Comparison of ENCODE assay signal across 9 cellular contexts in genomic region chr21:42258150-42258884, GRCh38. TPM values are rescaled to one million over a fixed set of nuclear protein-coding genes. Genes with fewer than 3 reads are reported as not detected.
A peak's percentile ranks its signal among the peaks of the same experiment; 100 is the strongest.
DNase-seq lines count a peak whose midpoint lies in the region; ATAC-seq and TF ChIP-seq lines count a peak whose summit lies in the region.
"Had no signal": no experiment of that assay in that cellular context is flagged by ENCODE, and none has a peak within 500 bp of the region (broad histone marks: within the 10 kb centered on the region; RNA-seq: fewer than 3 reads in every experiment).

No MANE protein-coding gene starts in this region.

- H3K4me1 ChIP-seq in Panc1 (ENCODE audit: control insufficient read depth, insufficient read depth, low read length) (no peaks in the 10 kb centered on the region; the same call in 1 of the 2 replicates), neural progenitor cell (peaks cover 16% of the 10 kb centered on the region)

- POLR2A ChIA-PET in Panc1 (lab: Charles Lee): no interaction called here

- H3K36me3 ChIP-seq in Panc1 (ENCODE audit: control insufficient read depth, insufficient read depth, low read length) (no peaks in the 10 kb centered on the region), neural progenitor cell (no peaks in the 10 kb centered on the region)

- no peak overlapping the region for H3K4me3 Mint-ChIP-seq in activated T-cell treated with anti-CD3 and anti-CD28 coated beads, Interleukin-2, amount 50 U/mL, for 4 hours
- no peak overlapping the region for H3K4me3 Mint-ChIP-seq in neural progenitor cell
- H3K4me3 Mint-ChIP-seq: activated naive CD8-positive, alpha-beta T cell had no signal

- peaks cover 21% of the 10 kb centered on the region for H3K4me1 Mint-ChIP-seq in activated T-cell treated with anti-CD3 and anti-CD28 coated beads, Interleukin-2, amount 50 U/mL, for 4 hours (ENCODE audit: low read depth)
- peaks cover 28% of the 10 kb centered on the region for H3K4me1 Mint-ChIP-seq in neural progenitor cell

- H3K27ac ChIP-seq in Panc1 (ENCODE audit: low read length): no peak overlapping the region
- H3K27ac ChIP-seq in neural progenitor cell: no peak overlapping the region
- H3K27ac ChIP-seq in substantia nigra (ENCODE audit: low read depth, low read length, poor library complexity, severe bottlenecking): peak overlapping the region; percentile 73

- H3K9me3 ChIP-seq in Panc1 (ENCODE audit: control insufficient read depth, insufficient read depth, low read depth, low read length): no peaks in the 10 kb centered on the region
- no peaks in the 10 kb centered on the region for H3K9me3 ChIP-seq in neural progenitor cell (ENCODE audit: low read depth)

- H3K9ac ChIP-seq in neural progenitor cell: no peak overlapping the region

- peak; percentile 13 for DNase-seq in DMS53 treated with DMSO at 0.1 percent for 48 hours (lab: John Stamatoyannopoulos, UW; ENCODE audit: unreplicated experiment)
- DNase-seq in HPDE6-E6E7 (ENCODE audit: extremely low spot score): peak; percentile 66
- peak; percentile 8 for DNase-seq in Panc1 (ENCODE audit: low read depth, low spot score)
- DNase-seq in activated T-cell treated with anti-CD3 and anti-CD28 coated beads, Interleukin-2, amount 50 U/mL, for 4 hours: peak; percentile 83
- DNase-seq in fibroblast of mammary gland (ENCODE audit: low read depth): peak; percentile 52
- peak; percentile 80 for DNase-seq in neural progenitor cell (ENCODE audit: low spot score)
- peak in 45 of 49 donors; percentile 21 to 86 (median 66) for DNase-seq in substantia nigra (lab: John Stamatoyannopoulos, UW)

- H3K27ac Mint-ChIP-seq in neural progenitor cell: no peak overlapping the region

- no peak overlapping the region for H3K4me3 ChIP-seq in Panc1 (ENCODE audit: low read depth in 2 of 2, low read length in 2 of 2)
- no peak overlapping the region for H3K4me3 ChIP-seq in fibroblast of mammary gland (ENCODE audit: control insufficient read depth, low read depth, low read length)
- H3K4me3 ChIP-seq in neural progenitor cell: no peak overlapping the region

- no peaks in the 10 kb centered on the region for H4K20me1 ChIP-seq in neural progenitor cell (ENCODE audit: low read depth)

- H3K4me2 ChIP-seq in neural progenitor cell: no peak overlapping the region

- no peaks in the 10 kb centered on the region for H3K36me3 Mint-ChIP-seq in activated T-cell treated with anti-CD3 and anti-CD28 coated beads, Interleukin-2, amount 50 U/mL, for 4 hours (ENCODE audit: insufficient read depth)
- H3K36me3 Mint-ChIP-seq in neural progenitor cell: no peaks in the 10 kb centered on the region
- H3K36me3 Mint-ChIP-seq: activated naive CD8-positive, alpha-beta T cell had no signal

- CTCF ChIA-PET in Panc1 (lab: Charles Lee): interaction anchor here (0.5 to 1.6 kb wide), 3 partner anchors 12 to 113 kb away, joined by 3 to 13 read pairs (median 5); no protein-coding TSS in a partner anchor

- intact Hi-C loops in Panc1 (cut with micrococcal nuclease; ENCODE audit: unreplicated experiment): loop anchor here (10.0 kb wide), 1 partner anchor 114 kb away; no protein-coding TSS in a partner anchor

- TF ChIP-seq CTCF in Panc1 (IDR thresholded peaks at IDR 0.05) (peak; percentile 80), fibroblast of mammary gland (conservative IDR thresholded peaks at IDR 0.05; ENCODE audit: control insufficient read depth, insufficient read depth, low read depth, low read length) (peak; percentile 75), neural progenitor cell (IDR thresholded peaks at IDR 0.05) (peak; percentile 86)

- H2AFZ ChIP-seq in neural progenitor cell (replicated peaks): no peak overlapping the region

- H3K27me3 ChIP-seq in Panc1 (ENCODE audit: control insufficient read depth, insufficient read depth, low read length): no peaks in the 10 kb centered on the region
- no peaks in the 10 kb centered on the region for H3K27me3 ChIP-seq in neural progenitor cell

- H3K79me2 ChIP-seq in neural progenitor cell (ENCODE audit: low read depth): no peaks in the 10 kb centered on the region

- ATAC-seq in Panc1 (peak; percentile 78), GM18858 (IDR thresholded peaks at IDR 0.05; ENCODE audit: unreplicated experiment) (no peak)
- ATAC-seq in activated T-cell treated with anti-CD3 and anti-CD28 coated beads, Interleukin-2, amount 50 U/mL, for 4 hours: peak; percentile 92 to 93

- peaks cover 7% of the 10 kb centered on the region for H3F3A ChIP-seq in neural progenitor cell (ENCODE audit: low read depth)

- H3K9me3 Mint-ChIP-seq in activated T-cell treated with anti-CD3 and anti-CD28 coated beads, Interleukin-2, amount 50 U/mL, for 4 hours: no peaks in the 10 kb centered on the region
- no peaks in the 10 kb centered on the region for H3K9me3 Mint-ChIP-seq in neural progenitor cell

- no TSS peak for BruUV-seq in Panc1 (replicated peaks; lab: Mats Ljungman, UMichigan)

- H3K27me3 Mint-ChIP-seq in activated T-cell treated with anti-CD3 and anti-CD28 coated beads, Interleukin-2, amount 50 U/mL, for 4 hours (ENCODE audit: low read depth): no peaks in the 10 kb centered on the region
- H3K27me3 Mint-ChIP-seq in neural progenitor cell (ENCODE audit: insufficient read depth, low read depth): peaks cover 9% of the 10 kb centered on the region
- H3K27me3 Mint-ChIP-seq: activated naive CD8-positive, alpha-beta T cell had no signal

- in situ Hi-C loops in Panc1 (cut with HindIII; ENCODE audit: low pct_unique_long_range_greater_than_20kb, low sequenced_read_pairs): no loop called here

RNA-seq across cellular contexts. Expression of gene ABCG1, which starts 39.4 kb away (rescaled TPM):
- total RNA-seq in Panc1 (2021; ENCODE audit: unreplicated experiment) (0.80 TPM), neural progenitor cell (ENCODE audit: low replicate concordance) (1.9 and 2.0 TPM in 2 replicates)
- 2.0 TPM for polyA plus RNA-seq in Panc1 (2012; ENCODE audit: insufficient read length)
- 1 to 10 TPM in 2 of 3 donors, under 1 TPM in 1; 0.79 to 1.8 (median 1.7) TPM for total RNA-seq in activated T-cell treated with anti-CD3 and anti-CD28 coated beads, Interleukin-2, amount 50 U/mL, for 4 hours

RNA-seq across cellular contexts. Expression of gene TFF3, which starts 56.9 kb away (rescaled TPM):
- total RNA-seq in Panc1 (2021; ENCODE audit: unreplicated experiment) (8.9 TPM), neural progenitor cell (ENCODE audit: low replicate concordance) (0.12 TPM in 1 of 2 replicates, not detected in the other)
- 40.5 TPM for polyA plus RNA-seq in Panc1 (2012; ENCODE audit: insufficient read length)
- total RNA-seq in activated T-cell treated with anti-CD3 and anti-CD28 coated beads, Interleukin-2, amount 50 U/mL, for 4 hours: under 1 TPM in 2 of 3 donors, not detected in 1; 0.29 to 0.96 TPM

Comparison
In these comparisons a context has a peak if more than half of its experiments do, and no peak if none do; other contexts are left out.
1. DNase-seq: peak in every context shown above with its lines; median percentile 83 in activated T-cell treated with anti-CD3 and anti-CD28 coated beads, Interleukin-2, amount 50 U/mL, for 4 hours; 80 in neural progenitor cell; 66 in HPDE6-E6E7; 66 in substantia nigra; 52 in fibroblast of mammary gland; 13 in DMS53 treated with DMSO at 0.1 percent for 48 hours; 8 in Panc1.